In genomic region chr1:46401964-46402626, GRCh38 we compare ENCODE assay signal across 8 cellular contexts. TPM values are rescaled to one million over a fixed set of nuclear protein-coding genes. Genes with fewer than 3 reads are reported as not detected.
A peak's percentile ranks its signal among the peaks of the same experiment; 100 is the strongest.
DNase-seq lines count a peak whose midpoint lies in the region; ATAC-seq and TF ChIP-seq lines count a peak whose summit lies in the region.

No MANE protein-coding gene starts in this region.

- TF ChIP-seq EP300 in gastroesophageal sphincter (IDR thresholded peaks at IDR 0.05): no peak

- H3K4me3 ChIP-seq in HEK293 (ENCODE audit: low read depth, low read length) (no peak overlapping the region), SJCRH30 (no peak overlapping the region), gastroesophageal sphincter (peak overlapping the region in 1 of 2 donors; percentile 1)

- H3K27me3 ChIP-seq in SJCRH30 (peaks cover under 1% of the 10 kb centered on the region; the same call in 1 of the 2 replicates), gastroesophageal sphincter (no peaks in the 10 kb centered on the region)

- peak overlapping the region; percentile 67 for H3K27ac ChIP-seq in 22Rv1
- H3K27ac ChIP-seq in HEK293 (ENCODE audit: extremely low read depth, low read depth, low read length): no peak overlapping the region
- no peak overlapping the region for H3K27ac ChIP-seq in SJCRH30
- H3K27ac ChIP-seq in gastroesophageal sphincter: peak overlapping the region in 3 of 4 donors; percentile 54 to 62 (median 60)

- POLR2A ChIA-PET in HEK293 (lab: Yijun Ruan, JAX): interaction anchor here (0.6 kb wide), 1 partner anchor 39 kb away, joined by 3 read pairs; no protein-coding TSS in a partner anchor

- peak; percentile 93 for ATAC-seq in gastroesophageal sphincter
- ATAC-seq in GM19455 (IDR thresholded peaks at IDR 0.05; ENCODE audit: unreplicated experiment): no peak

- CTCF ChIA-PET in HEK293 (lab: Yijun Ruan, JAX): interaction anchor here (0.7 to 1.6 kb wide), 9 partner anchors 15 to 1803 kb away, joined by 3 to 12 read pairs (median 3); no protein-coding TSS in a partner anchor

- 29% methylated on average over 3 of the region's 10 CpGs; no CpG with 5 or more reads in 1 of the 2 donors for WGBS in gastroesophageal sphincter (ENCODE audit: low coverage in 1 of 2), 2 donors

- TF ChIP-seq CTCF in 22Rv1 (IDR thresholded peaks at IDR 0.05) (no peak), HEK293 (tag by site-specific recombination; IDR thresholded peaks at IDR 0.05) (no peak), gastroesophageal sphincter (IDR thresholded peaks at IDR 0.05) (no peak), GM13977 (IDR thresholded peaks at IDR 0.05; ENCODE audit: extremely low read depth, insufficient read depth, missing control alignments) (no peak)

- DNase-seq in SJCRH30: peak; percentile 35 to 50
- peak; percentile 13 for DNase-seq in pulmonary artery endothelial cell (ENCODE audit: low read depth, low spot score)
- DNase-seq in GM13977 (ENCODE audit: low spot score): no peak
- no peak for DNase-seq in activated gamma-delta T cell (lab: John Stamatoyannopoulos, UW)

- TF ChIP-seq POLR2A in gastroesophageal sphincter (IDR thresholded peaks at IDR 0.05): no peak

- H3K4me1 ChIP-seq in HEK293 (ENCODE audit: control insufficient read depth, insufficient read depth, low read length): no peaks in the 10 kb centered on the region
- peaks cover 2% of the 10 kb centered on the region for H3K4me1 ChIP-seq in SJCRH30
- peaks cover 0 to 31% (median 17%) of the 10 kb centered on the region in 3 donors for H3K4me1 ChIP-seq in gastroesophageal sphincter

- no peaks in the 10 kb centered on the region for H3K9me3 ChIP-seq in HEK293 (ENCODE audit: control insufficient read depth, insufficient read depth, low read depth, low read length)
- no peaks in the 10 kb centered on the region for H3K9me3 ChIP-seq in SJCRH30 (replicated peaks)
- H3K9me3 ChIP-seq in gastroesophageal sphincter: no peaks in the 10 kb centered on the region

- in situ Hi-C loops in GM13977 (cut with MboI; ENCODE audit: low pct_unique_long_range_greater_than_20kb, low sequenced_read_pairs, unreplicated experiment): no loop called here

- H3K36me3 ChIP-seq in HEK293 (ENCODE audit: control insufficient read depth in 2 of 2, insufficient read depth in 1 of 2, low read length in 2 of 2) (no peaks in the 10 kb centered on the region), SJCRH30 (no peaks in the 10 kb centered on the region), gastroesophageal sphincter (no peaks in the 10 kb centered on the region)

TF ChIP-seq in HEK293, 187 proteins besides CTCF, POLR2A, EP300 and RAD21 (continues in another document):
- TF ChIP-seq ZBTB20 (tag by site-specific recombination; IDR thresholded peaks at IDR 0.05): no peak
- no peak for TF ChIP-seq ZNF777 (tag by site-specific recombination; IDR thresholded peaks at IDR 0.05; ENCODE audit: borderline replicate concordance)
- no peak for TF ChIP-seq ZNF548 (tag by site-specific recombination; IDR thresholded peaks at IDR 0.05)
- TF ChIP-seq ZBTB7A (tag by site-specific recombination; IDR thresholded peaks at IDR 0.05; ENCODE audit: low read depth): no peak
- peak; percentile 65; the same call in 1 of the 2 replicates for TF ChIP-seq KLF16 (tag by site-specific recombination; IDR thresholded peaks at IDR 0.05)
- no peak for TF ChIP-seq PRDM1 (tag by site-specific recombination; IDR thresholded peaks at IDR 0.05)
- no peak for TF ChIP-seq ZNF585B (tag by site-specific recombination; IDR thresholded peaks at IDR 0.05)
- no peak for TF ChIP-seq BCL11B (tag by site-specific recombination; IDR thresholded peaks at IDR 0.05; ENCODE audit: low read depth)
- TF ChIP-seq MZF1 (tag by site-specific recombination; IDR thresholded peaks at IDR 0.05; ENCODE audit: borderline replicate concordance): no peak
- TF ChIP-seq ZNF521 (tag by site-specific recombination; IDR thresholded peaks at IDR 0.05): no peak
- peak; percentile 14; the same call in 1 of the 2 replicates for TF ChIP-seq ZNF449 (tag by site-specific recombination; IDR thresholded peaks at IDR 0.05)
- no peak for TF ChIP-seq ZNF112 (tag by site-specific recombination; IDR thresholded peaks at IDR 0.05)
- TF ChIP-seq ZSCAN16 (tag by site-specific recombination; IDR thresholded peaks at IDR 0.05): no peak
- no peak; the same call in 1 of the 2 replicates for TF ChIP-seq IKZF3 (tag by site-specific recombination; IDR thresholded peaks at IDR 0.05)
- no peak for TF ChIP-seq GFI1B (tag by site-specific recombination; IDR thresholded peaks at IDR 0.05)
- TF ChIP-seq ZNF610 (tag by site-specific recombination; IDR thresholded peaks at IDR 0.05; ENCODE audit: borderline replicate concordance): no peak
- TF ChIP-seq ZNF571 (tag by site-specific recombination; IDR thresholded peaks at IDR 0.05): no peak
- TF ChIP-seq GLIS1 (tag by site-specific recombination; IDR thresholded peaks at IDR 0.05): peak; percentile 52
- TF ChIP-seq ZNF658 (tag by site-specific recombination; IDR thresholded peaks at IDR 0.05): no peak
- TF ChIP-seq, protein P1, sequence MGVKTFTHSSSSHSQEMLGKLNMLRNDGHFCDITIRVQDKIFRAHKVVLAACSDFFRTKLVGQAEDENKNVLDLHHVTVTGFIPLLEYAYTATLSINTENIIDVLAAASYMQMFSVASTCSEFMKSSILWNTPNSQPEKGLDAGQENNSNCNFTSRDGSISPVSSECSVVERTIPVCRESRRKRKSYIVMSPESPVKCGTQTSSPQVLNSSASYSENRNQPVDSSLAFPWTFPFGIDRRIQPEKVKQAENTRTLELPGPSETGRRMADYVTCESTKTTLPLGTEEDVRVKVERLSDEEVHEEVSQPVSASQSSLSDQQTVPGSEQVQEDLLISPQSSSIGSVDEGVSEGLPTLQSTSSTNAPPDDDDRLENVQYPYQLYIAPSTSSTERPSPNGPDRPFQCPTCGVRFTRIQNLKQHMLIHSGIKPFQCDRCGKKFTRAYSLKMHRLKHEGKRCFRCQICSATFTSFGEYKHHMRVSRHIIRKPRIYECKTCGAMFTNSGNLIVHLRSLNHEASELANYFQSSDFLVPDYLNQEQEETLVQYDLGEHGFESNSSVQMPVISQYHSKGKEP (tag by site-specific recombination; IDR thresholded peaks at IDR 0.05): no peak
- no peak for TF ChIP-seq ZNF837 (tag by site-specific recombination; IDR thresholded peaks at IDR 0.05)
- no peak for TF ChIP-seq ZNF560 (tag by site-specific recombination; IDR thresholded peaks at IDR 0.05; ENCODE audit: borderline replicate concordance)
- no peak for TF ChIP-seq HOXA7 (CRISPR knock-in tag; IDR thresholded peaks at IDR 0.05; ENCODE audit: borderline replicate concordance)
- no peak for TF ChIP-seq ZNF48 (tag by site-specific recombination; IDR thresholded peaks at IDR 0.05)
- TF ChIP-seq ZNF174 (tag by site-specific recombination; IDR thresholded peaks at IDR 0.05): no peak
- peak; percentile 83 for TF ChIP-seq PATZ1 (tag by site-specific recombination; IDR thresholded peaks at IDR 0.05)
- TF ChIP-seq ZFP37 (tag by site-specific recombination; IDR thresholded peaks at IDR 0.05): no peak
- TF ChIP-seq ZNF76 (tag by site-specific recombination; IDR thresholded peaks at IDR 0.05; ENCODE audit: borderline replicate concordance, low read depth): peak; percentile 40
- TF ChIP-seq SCRT1 (tag by site-specific recombination; IDR thresholded peaks at IDR 0.05; ENCODE audit: borderline replicate concordance): peak; percentile 92
- TF ChIP-seq, protein P2, sequence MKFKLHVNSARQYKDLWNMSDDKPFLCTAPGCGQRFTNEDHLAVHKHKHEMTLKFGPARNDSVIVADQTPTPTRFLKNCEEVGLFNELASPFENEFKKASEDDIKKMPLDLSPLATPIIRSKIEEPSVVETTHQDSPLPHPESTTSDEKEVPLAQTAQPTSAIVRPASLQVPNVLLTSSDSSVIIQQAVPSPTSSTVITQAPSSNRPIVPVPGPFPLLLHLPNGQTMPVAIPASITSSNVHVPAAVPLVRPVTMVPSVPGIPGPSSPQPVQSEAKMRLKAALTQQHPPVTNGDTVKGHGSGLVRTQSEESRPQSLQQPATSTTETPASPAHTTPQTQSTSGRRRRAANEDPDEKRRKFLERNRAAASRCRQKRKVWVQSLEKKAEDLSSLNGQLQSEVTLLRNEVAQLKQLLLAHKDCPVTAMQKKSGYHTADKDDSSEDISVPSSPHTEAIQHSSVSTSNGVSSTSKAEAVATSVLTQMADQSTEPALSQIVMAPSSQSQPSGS (tag by site-specific recombination; IDR thresholded peaks at IDR 0.05; ENCODE audit: low read depth): no peak
- no peak; the same call in 1 of the 2 replicates for TF ChIP-seq ZNF785 (tag by site-specific recombination; IDR thresholded peaks at IDR 0.05)

RNA-seq across cellular contexts. Expression of gene FAAH, which starts 8.0 kb away (rescaled TPM):
- 0.34 TPM in 1 of 2 replicates, not detected in the other for total RNA-seq in SJCRH30 (2014; rRNA removed; shearing (Covaris generic))
- total RNA-seq in gastroesophageal sphincter (1 to 10 TPM; 6.8 to 8.1 (median 7.4) TPM), pulmonary artery endothelial cell (0.39 and 0.46 TPM in 2 replicates)

Comparison
In these comparisons a context has a peak if more than half of its experiments do, and no peak if none do; other contexts are left out.
1. H3K27ac ChIP-seq: peak in 22Rv1 (single experiment) and gastroesophageal sphincter (3 of 4); none in HEK293 (single experiment) and SJCRH30 (single experiment).
2. DNase-seq: peak in SJCRH30 (2 of 2) and pulmonary artery endothelial cell (single experiment); none in GM13977 (single experiment) and activated gamma-delta T cell (single experiment).